12 cellular contexts compared by ENCODE assay signal in genomic region chr17:73065376-73065775, GRCh38. TPM values are rescaled to one million over a fixed set of nuclear protein-coding genes. Genes with fewer than 3 reads are reported as not detected.
DNase-seq lines count a peak whose midpoint lies in the region; ATAC-seq and TF ChIP-seq lines count a peak whose summit lies in the region.
"Had no signal": no experiment of that assay in that cellular context is flagged by ENCODE, and none has a peak within 500 bp of the region (broad histone marks: within the 10 kb centered on the region; RNA-seq: fewer than 3 reads in every experiment).

No MANE protein-coding gene starts in this region.

- H3K18ac ChIP-seq in IMR-90 (ENCODE audit: low read depth, low read length) (0 out of 2 replicates have a peak overlapping the region, but pooled peaks have one; percentile 22), trophoblast cell (ENCODE audit: low read length) (no peak overlapping the region)

- no peak overlapping the region for H3K4ac ChIP-seq in IMR-90 (ENCODE audit: low read depth, low read length)
- H3K4ac ChIP-seq in trophoblast cell (ENCODE audit: low read depth, low read length) = no peak overlapping the region

- no peak for TF ChIP-seq CTCF in IMR-90 (conservative IDR thresholded peaks at IDR 0.05; ENCODE audit: low read depth, low read length)
- TF ChIP-seq CTCF in type B pancreatic cell (conservative IDR thresholded peaks at IDR 0.05) = no peak
- no peak for TF ChIP-seq CTCF in GM13977 (IDR thresholded peaks at IDR 0.05; ENCODE audit: extremely low read depth, insufficient read depth, missing control alignments)

- TF ChIP-seq RAD21 in IMR-90 (IDR thresholded peaks at IDR 0.05; ENCODE audit: low read length) = no peak

- H3K36me3 ChIP-seq in IMR-90 (ENCODE audit: control insufficient read depth, insufficient read depth, low read length) = no peaks in the 10 kb centered on the region
- peaks cover 0 to 2% of the 10 kb centered on the region in 2 experiments for H3K36me3 ChIP-seq in trophoblast cell (ENCODE audit: control insufficient read depth in 1 of 2, insufficient read depth in 2 of 2, low read length in 2 of 2)

- ATAC-seq in IMR-90 (ENCODE audit: low read depth) (no peak), left lobe of liver (no peak)
- ATAC-seq: CD8-positive, alpha-beta T cell had no signal

- H3K4me1 ChIP-seq in IMR-90 (ENCODE audit: control insufficient read depth, insufficient read depth, low read length) = peaks cover 32% of the 10 kb centered on the region
- peaks cover 32 to 38% of the 10 kb centered on the region in 2 experiments for H3K4me1 ChIP-seq in trophoblast cell (ENCODE audit: control insufficient read depth in 1 of 2, insufficient read depth in 2 of 2, low read length in 2 of 2)
- H3K4me1 ChIP-seq: A549 had no signal

- H3K27me3 Mint-ChIP-seq in type B pancreatic cell = no peaks in the 10 kb centered on the region
- H3K27me3 Mint-ChIP-seq: IgD-negative memory B cell had no signal

- no peak overlapping the region for H3K14ac ChIP-seq in IMR-90 (replicated peaks; ENCODE audit: low read depth, low read length)
- no peak overlapping the region for H3K14ac ChIP-seq in trophoblast cell (ENCODE audit: low read length)

- no peak overlapping the region for H3K27ac Mint-ChIP-seq in type B pancreatic cell
- H3K27ac Mint-ChIP-seq: CD8-positive, alpha-beta T cell; IgD-negative memory B cell had no signal

- no peak overlapping the region for H3K23ac ChIP-seq in IMR-90 (ENCODE audit: low read depth, low read length)
- H3K23ac ChIP-seq in trophoblast cell (ENCODE audit: low read length) = no peak overlapping the region

- peaks cover 13% of the 10 kb centered on the region for H3K9me3 Mint-ChIP-seq in type B pancreatic cell
- H3K9me3 Mint-ChIP-seq: CD14-positive monocyte; CD8-positive, alpha-beta T cell; IgD-negative memory B cell had no signal

- no peak overlapping the region for H3K9ac ChIP-seq in IMR-90 (ENCODE audit: low read depth, low read length)
- no peak overlapping the region for H3K9ac ChIP-seq in trophoblast cell (ENCODE audit: low read length)
- H3K9ac ChIP-seq: GM23248 had no signal

- no peak overlapping the region for H2BK5ac ChIP-seq in IMR-90 (ENCODE audit: low read depth, low read length, poor library complexity, severe bottlenecking)
- H2BK5ac ChIP-seq in trophoblast cell (ENCODE audit: low read depth, low read length, poor library complexity) = no peak overlapping the region

- H3K56ac ChIP-seq in IMR-90 (ENCODE audit: extremely low read depth, insufficient read depth, low read length) = no peak overlapping the region

- in situ Hi-C loops in IMR-90 (cut with MboI; ENCODE audit: low sequenced_read_pairs) = no loop called here
- in situ Hi-C loops in GM13977 (cut with MboI; ENCODE audit: low pct_unique_long_range_greater_than_20kb, low sequenced_read_pairs, unreplicated experiment) = no loop called here

- H4K8ac ChIP-seq in IMR-90 (ENCODE audit: low read depth in 2 of 2, low read length in 2 of 2) = no peak overlapping the region
- no peak overlapping the region for H4K8ac ChIP-seq in trophoblast cell (ENCODE audit: low read depth, low read length)

- no peak overlapping the region for H2BK20ac ChIP-seq in IMR-90 (ENCODE audit: low read depth, low read length)

- TF ChIP-seq POLR2A in IMR-90 (IDR thresholded peaks at IDR 0.05; ENCODE audit: low read depth, low read length) = no peak

- H3K4me2 ChIP-seq in IMR-90 (ENCODE audit: low read depth, low read length) (no peak overlapping the region), trophoblast cell (ENCODE audit: low read length) (no peak overlapping the region)
- H3K4me2 ChIP-seq: A549 had no signal

- H4K5ac ChIP-seq in IMR-90 (ENCODE audit: low read depth, low read length) = no peak overlapping the region

- BruUV-seq in IMR-90 (replicated peaks; lab: Mats Ljungman, UMichigan) = no TSS peak

- H3K79me2 ChIP-seq in trophoblast cell (ENCODE audit: control insufficient read depth, insufficient read depth, low read length, poor library complexity) = peaks cover 5% of the 10 kb centered on the region

- H2BK15ac ChIP-seq in IMR-90 (ENCODE audit: low read depth, low read length) = no peak overlapping the region

- H3K79me1 ChIP-seq in IMR-90 (ENCODE audit: low read depth in 1 of 2, low read length in 2 of 2) = peaks cover 7 to 11% of the 10 kb centered on the region in 2 experiments; a peak in 1 of 4 replicates
- peaks cover 38% of the 10 kb centered on the region for H3K79me1 ChIP-seq in trophoblast cell (ENCODE audit: low read length)

- CTCF ChIA-PET in IMR-90 (lab: Yijun Ruan, JAX) = no interaction called here

- peaks cover 2% of the 10 kb centered on the region; the same call in 1 of the 2 replicates for H3K9me3 ChIP-seq in IMR-90 (ENCODE audit: control insufficient read depth, insufficient read depth, low read length)
- no peaks in the 10 kb centered on the region for H3K9me3 ChIP-seq in trophoblast cell (ENCODE audit: insufficient read depth, low read depth, low read length)
- H3K9me3 ChIP-seq: A549 had no signal

- H2AFZ ChIP-seq in IMR-90 (replicated peaks; ENCODE audit: low read length, poor library complexity) = no peak overlapping the region
- no peak overlapping the region for H2AFZ ChIP-seq in trophoblast cell (ENCODE audit: insufficient read depth, low read length, poor library complexity)
- H2AFZ ChIP-seq: GM23248 had no signal

- no CpG with 5 or more reads among the region's 3 CpGs for WGBS in IMR-90 (ENCODE audit: extremely low coverage in 2 of 2, insufficient read length in 1 of 2), 2 experiments
- WGBS in trophoblast cell (ENCODE audit: extremely low coverage, insufficient coverage, insufficient read length) = no CpG with 5 or more reads among the region's 3 CpGs

- intact Hi-C loops in IMR-90 (cut with micrococcal nuclease) = loop anchor here (5.0 kb wide), 1 partner anchor 78 kb away; no protein-coding TSS in a partner anchor

- no peaks in the 10 kb centered on the region for H3K27me3 ChIP-seq in IMR-90 (ENCODE audit: control insufficient read depth, insufficient read depth, low read length)
- no peaks in the 10 kb centered on the region for H3K27me3 ChIP-seq in trophoblast cell (ENCODE audit: insufficient read depth, low read length)

- H3K4me3 Mint-ChIP-seq in type B pancreatic cell = peak overlapping the region; percentile 2
- H3K4me3 Mint-ChIP-seq: CD14-positive monocyte; CD8-positive, alpha-beta T cell; IgD-negative memory B cell had no signal

- no peak overlapping the region for H4K12ac ChIP-seq in trophoblast cell (ENCODE audit: low read depth, low read length)

- DNase-seq in IMR-90 = no peak
- peak; percentile 12 for DNase-seq in left lobe of liver (ENCODE audit: low spot score)
- DNase-seq in trophoblast cell = peak; percentile 65 to 92
- no peak for DNase-seq in type B pancreatic cell (ENCODE audit: extremely low spot score, unreplicated experiment)
- DNase-seq in GM13977 (ENCODE audit: low spot score) = no peak
- no peak for DNase-seq in glomerular visceral epithelial cell (ENCODE audit: extremely low spot score)
- DNase-seq in stimulated activated CD4-positive, alpha-beta T cell treated with anti-CD3 and anti-CD28 coated beads, Interleukin-4, amount 100 ng/mL, for 24 hours = no peak
- DNase-seq: CD8-positive, alpha-beta T cell; GM23248 had no signal

- H4K91ac ChIP-seq in IMR-90 (ENCODE audit: insufficient read depth, low read depth, low read length) (no peak overlapping the region), trophoblast cell (ENCODE audit: low read depth, low read length) (no peak overlapping the region)

- peaks cover 22% of the 10 kb centered on the region for H3K9me1 ChIP-seq in IMR-90 (ENCODE audit: insufficient read depth, low read length)

- H3K36me3 Mint-ChIP-seq in type B pancreatic cell = peaks cover 7% of the 10 kb centered on the region

- H3K27ac ChIP-seq in IMR-90 (ENCODE audit: insufficient read depth, low read length) (no peak overlapping the region), trophoblast cell (ENCODE audit: low read depth, low read length) (peak overlapping the region; percentile 43)
- H3K27ac ChIP-seq: A549, GM23248 had no signal

- H3K4me1 Mint-ChIP-seq in type B pancreatic cell (ENCODE audit: unreplicated experiment) = peaks cover 35% of the 10 kb centered on the region
- H3K4me1 Mint-ChIP-seq: IgD-negative memory B cell had no signal

- no peak overlapping the region for H2BK120ac ChIP-seq in IMR-90 (ENCODE audit: low read depth, low read length)
- peak overlapping the region; percentile 95 for H2BK120ac ChIP-seq in trophoblast cell (ENCODE audit: insufficient read depth, low read length, poor library complexity)

- H2AK5ac ChIP-seq in IMR-90 (ENCODE audit: low read depth, low read length) = no peak overlapping the region
- no peak overlapping the region for H2AK5ac ChIP-seq in trophoblast cell (ENCODE audit: low read length)

- H3K4me3 ChIP-seq in IMR-90 (ENCODE audit: insufficient read depth, low read depth, low read length) = no peak overlapping the region
- no peak overlapping the region for H3K4me3 ChIP-seq in trophoblast cell (ENCODE audit: low read depth, low read length)
- H3K4me3 ChIP-seq: A549, GM23248 had no signal

- POLR2A ChIA-PET in IMR-90 (lab: Charles Lee; ENCODE audit: unreplicated experiment) = no interaction called here

- peaks cover 12% of the 10 kb centered on the region for H4K20me1 ChIP-seq in IMR-90 (ENCODE audit: insufficient read depth, low read length)

- H2BK12ac ChIP-seq in trophoblast cell (ENCODE audit: low read length) = peak overlapping the region; percentile 35

- H2AK9ac ChIP-seq in IMR-90 (replicated peaks; ENCODE audit: low read depth, low read length, poor library complexity) = no peak overlapping the region

- dilution Hi-C loops in IMR-90 (cut with HindIII; ENCODE audit: low sequenced_read_pairs, unreplicated experiment) = no loop called here

TF ChIP-seq in IMR-90, 13 proteins besides CTCF, POLR2A, EP300 and RAD21 (continues in another document):
- TF ChIP-seq RCOR1 (IDR thresholded peaks at IDR 0.05; ENCODE audit: insufficient replicate concordance, low read length) = no peak
- TF ChIP-seq NFE2L2 (IDR thresholded peaks at IDR 0.05; ENCODE audit: low read depth, low read length) = no peak
- TF ChIP-seq MAZ (IDR thresholded peaks at IDR 0.05; ENCODE audit: borderline replicate concordance, low read depth, low read length) = no peak
- no peak for TF ChIP-seq RFX5 (IDR thresholded peaks at IDR 0.05; ENCODE audit: low read depth, low read length)
- TF ChIP-seq FOS (IDR thresholded peaks at IDR 0.05; ENCODE audit: low read depth, low read length) = no peak
- no peak for TF ChIP-seq MXI1 (IDR thresholded peaks at IDR 0.05; ENCODE audit: borderline replicate concordance, low read depth, low read length)
- TF ChIP-seq BHLHE40 (IDR thresholded peaks at IDR 0.05; ENCODE audit: low read depth, low read length) = no peak

RNA-seq across cellular contexts. Expression of gene SLC39A11, which starts 27.1 kb away (rescaled TPM):
- total RNA-seq in IMR-90 (2012; rRNA removed) (12.5 and 14.3 TPM in 2 replicates), left lobe of liver (46.1 TPM), type B pancreatic cell (ENCODE audit: low replicate concordance) (23.2 and 39.9 TPM in 2 replicates)
- 8.6 and 8.8 TPM in 2 replicates for polyA plus RNA-seq in IMR-90 (2012; rRNA removed)
- polyA plus RNA-seq in IMR-90 (2012; cell fraction: cytosol; rRNA removed) = 13.9 and 17.7 TPM in 2 replicates
- polyA plus RNA-seq in IMR-90 (2012; cell fraction: nucleus; rRNA removed; ENCODE audit: low replicate concordance) = 5.1 and 6.1 TPM in 2 replicates
- polyA plus RNA-seq in trophoblast cell (2013) = 19.4 and 20.0 TPM in 2 replicates

Comparison
In these comparisons a context has a peak if more than half of its experiments do, and no peak if none do; other contexts are left out.
1. DNase-seq: peak in left lobe of liver (single experiment) and trophoblast cell (2 of 2); none in IMR-90 (single experiment), type B pancreatic cell (single experiment), GM13977 (single experiment), glomerular visceral epithelial cell (single experiment) and stimulated activated CD4-positive, alpha-beta T cell treated with anti-CD3 and anti-CD28 coated beads, Interleukin-4, amount 100 ng/mL, for 24 hours (single experiment).